8 cellular contexts compared by ENCODE assay signal in genomic region chr6:30820196-30820595, GRCh38.
DNase-seq lines count a peak whose midpoint lies in the region; TF ChIP-seq lines count a peak whose summit lies in the region.

No MANE protein-coding gene starts in this region.

- H3K4me1 Mint-ChIP-seq in dendritic cell treated with granulocyte-macrophage colony-stimulating factor and Interleukin-4, amounts not matched to agents 40 ng/mL and 50 ng/mL, for 4 days (ENCODE audit: low read depth): peaks cover 80% of the 10 kb centered on the region
- peaks cover 28% of the 10 kb centered on the region for H3K4me1 Mint-ChIP-seq in endodermal cell

- TF ChIP-seq CTCF in AG10803 (conservative IDR thresholded peaks at IDR 0.05; ENCODE audit: low read length): peak; percentile 43; the same call in 1 of the 2 replicates
- no peak for TF ChIP-seq CTCF in ovary (IDR thresholded peaks at IDR 0.05)
- no peak for TF ChIP-seq CTCF in endodermal cell (conservative IDR thresholded peaks at IDR 0.05)

- H3K27ac ChIP-seq in ovary (no peak overlapping the region), endodermal cell (ENCODE audit: low read depth, low read length) (no peak overlapping the region)

- no peak for TF ChIP-seq EP300 in ovary (IDR thresholded peaks at IDR 0.05)

- H3K27me3 ChIP-seq in MG63 (no peaks in the 10 kb centered on the region), ovary (no peaks in the 10 kb centered on the region), endodermal cell (ENCODE audit: control insufficient read depth, insufficient read depth, low read length, poor library complexity, severe bottlenecking) (no peaks in the 10 kb centered on the region)

- DNase-seq in AG10803 (ENCODE audit: low read depth) (peak; percentile 84), MG63 (peak; percentile 82), mucosa of gallbladder (ENCODE audit: low spot score) (peak; percentile 56), ovary (no peak), endodermal cell (no peak), NCI-H2029 treated with DMSO at 0.1 percent for 48 hours (lab: John Stamatoyannopoulos, UW) (no peak), amygdala (lab: John Stamatoyannopoulos, UW) (no peak)

- TF ChIP-seq POLR2A in ovary (IDR thresholded peaks at IDR 0.05): no peak

- 93 to 97% (median 97%) methylated on average over 1 of the region's 1 CpG for WGBS in ovary, 3 donors
- 100% methylated on average over 1 of the region's 1 CpG; no CpG with 5 or more reads in 1 of the 2 experiments for WGBS in endodermal cell (ENCODE audit: insufficient coverage in 1 of 2, insufficient read length in 1 of 2), 2 experiments

- H3K4me1 ChIP-seq in ovary (ENCODE audit: insufficient read depth): peaks cover 2% of the 10 kb centered on the region
- peaks cover 4% of the 10 kb centered on the region for H3K4me1 ChIP-seq in endodermal cell (ENCODE audit: control insufficient read depth, insufficient read depth, low read length)

- H3K27me3 Mint-ChIP-seq in dendritic cell treated with granulocyte-macrophage colony-stimulating factor and Interleukin-4, amounts not matched to agents 40 ng/mL and 50 ng/mL, for 4 days: no peaks in the 10 kb centered on the region
- H3K27me3 Mint-ChIP-seq in endodermal cell (ENCODE audit: insufficient read depth): no peaks in the 10 kb centered on the region

- intact Hi-C loops in dendritic cell treated with granulocyte-macrophage colony-stimulating factor and Interleukin-4, amounts not matched to agents 40 ng/mL and 50 ng/mL, for 4 days (cut with micrococcal nuclease): no loop called here
- intact Hi-C loops in ovary (cut with DNase I): loop anchor here in 2 of 4 donors (10.0 kb wide), 3 partner anchors 75 to 255 kb away; partner anchors contain the start of genes FLOT1 (in 2 of the 2), IER3 (in 2 of the 2) and DHX16 (in 1 of the 2)

- H3K9ac ChIP-seq in endodermal cell (ENCODE audit: extremely low read depth, low read length, poor library complexity, severe bottlenecking): no peak overlapping the region

- H3K4me3 ChIP-seq in AG10803 (ENCODE audit: low read length) (no peak overlapping the region), MG63 (no peak overlapping the region), ovary (no peak overlapping the region), endodermal cell (ENCODE audit: low read length) (no peak overlapping the region)

- H3K36me3 ChIP-seq in MG63 (no peaks in the 10 kb centered on the region), ovary (no peaks in the 10 kb centered on the region), endodermal cell (ENCODE audit: control insufficient read depth, insufficient read depth, low read length) (no peaks in the 10 kb centered on the region)

- peak overlapping the region; percentile 60 for H3K27ac Mint-ChIP-seq in dendritic cell treated with granulocyte-macrophage colony-stimulating factor and Interleukin-4, amounts not matched to agents 40 ng/mL and 50 ng/mL, for 4 days
- H3K27ac Mint-ChIP-seq in endodermal cell: no peak overlapping the region

- H3K9me3 ChIP-seq in MG63 (no peaks in the 10 kb centered on the region), ovary (no peaks in the 10 kb centered on the region), endodermal cell (ENCODE audit: control insufficient read depth, low read length) (no peaks in the 10 kb centered on the region)

- peaks cover 3% of the 10 kb centered on the region for H3K36me3 Mint-ChIP-seq in dendritic cell treated with granulocyte-macrophage colony-stimulating factor and Interleukin-4, amounts not matched to agents 40 ng/mL and 50 ng/mL, for 4 days (ENCODE audit: low read depth)
- no peaks in the 10 kb centered on the region for H3K36me3 Mint-ChIP-seq in endodermal cell (ENCODE audit: low read depth)

- H3K9me3 Mint-ChIP-seq in dendritic cell treated with granulocyte-macrophage colony-stimulating factor and Interleukin-4, amounts not matched to agents 40 ng/mL and 50 ng/mL, for 4 days: no peaks in the 10 kb centered on the region
- H3K9me3 Mint-ChIP-seq in endodermal cell: peaks cover 10% of the 10 kb centered on the region

- no peak overlapping the region for H3K4me3 Mint-ChIP-seq in dendritic cell treated with granulocyte-macrophage colony-stimulating factor and Interleukin-4, amounts not matched to agents 40 ng/mL and 50 ng/mL, for 4 days
- H3K4me3 Mint-ChIP-seq in endodermal cell: no peak overlapping the region

Comparison
In these comparisons a context has a peak if more than half of its experiments do, and no peak if none do; other contexts are left out.
1. DNase-seq: peak in AG10803 (single experiment), MG63 (single experiment) and mucosa of gallbladder (single experiment); none in ovary (0 of 5), endodermal cell (single experiment), NCI-H2029 treated with DMSO at 0.1 percent for 48 hours (single experiment) and amygdala (0 of 56).